In genomic region chr2:26847663-26848335, GRCh38 we compare ENCODE assay signal across 8 cellular contexts. TPM values are rescaled to one million over a fixed set of nuclear protein-coding genes. Genes with fewer than 3 reads are reported as not detected.
DNase-seq lines count a peak whose midpoint lies in the region; ATAC-seq lines count a peak whose summit lies in the region.

A gene with protein sequence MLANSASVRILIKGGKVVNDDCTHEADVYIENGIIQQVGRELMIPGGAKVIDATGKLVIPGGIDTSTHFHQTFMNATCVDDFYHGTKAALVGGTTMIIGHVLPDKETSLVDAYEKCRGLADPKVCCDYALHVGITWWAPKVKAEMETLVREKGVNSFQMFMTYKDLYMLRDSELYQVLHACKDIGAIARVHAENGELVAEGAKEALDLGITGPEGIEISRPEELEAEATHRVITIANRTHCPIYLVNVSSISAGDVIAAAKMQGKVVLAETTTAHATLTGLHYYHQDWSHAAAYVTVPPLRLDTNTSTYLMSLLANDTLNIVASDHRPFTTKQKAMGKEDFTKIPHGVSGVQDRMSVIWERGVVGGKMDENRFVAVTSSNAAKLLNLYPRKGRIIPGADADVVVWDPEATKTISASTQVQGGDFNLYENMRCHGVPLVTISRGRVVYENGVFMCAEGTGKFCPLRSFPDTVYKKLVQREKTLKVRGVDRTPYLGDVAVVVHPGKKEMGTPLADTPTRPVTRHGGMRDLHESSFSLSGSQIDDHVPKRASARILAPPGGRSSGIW (plus strand): TSS chr2:26848132. CDS start chr2:26898500, 50,368 bp downstream.

- H3K4me1 Mint-ChIP-seq in activated CD4-positive, alpha-beta memory T cell treated with anti-CD3 and anti-CD28 coated beads for 36 hours (ENCODE audit: low read depth) = peaks cover 11% of the 10 kb centered on the region

- peaks cover 51% of the 10 kb centered on the region for H3K27me3 Mint-ChIP-seq in activated CD4-positive, alpha-beta memory T cell treated with anti-CD3 and anti-CD28 coated beads for 36 hours

- DNase-seq in DMS79 treated with DMSO at 0.1 percent for 48 hours (lab: John Stamatoyannopoulos, UW) = peak; percentile 85
- DNase-seq in NCI-H146 (lab: John Stamatoyannopoulos, UW) = peak; percentile 93
- peak; percentile 12 for DNase-seq in activated CD4-positive, alpha-beta memory T cell treated with anti-CD3 and anti-CD28 coated beads for 36 hours
- peak; percentile 63 to 70 for DNase-seq in hippocampal formation (lab: John Stamatoyannopoulos, UW)

- peak within 1 kb of the TSS; percentile 29 for H3K4me3 Mint-ChIP-seq in activated CD4-positive, alpha-beta memory T cell treated with anti-CD3 and anti-CD28 coated beads for 36 hours

- H3K36me3 Mint-ChIP-seq in activated CD4-positive, alpha-beta memory T cell treated with anti-CD3 and anti-CD28 coated beads for 36 hours = no peaks in the 10 kb centered on the region

- H3K4me3 ChIP-seq in skin epidermis = peak within 1 kb of the TSS in 5 of 7 experiments; percentile 3 to 37 (median 26)

- H3K27ac ChIP-seq in skin epidermis = no peak within 1 kb of the TSS

- H3K27ac Mint-ChIP-seq in activated CD4-positive, alpha-beta memory T cell treated with anti-CD3 and anti-CD28 coated beads for 36 hours = no peak within 1 kb of the TSS

- intact Hi-C loops in activated CD4-positive, alpha-beta memory T cell treated with anti-CD3 and anti-CD28 coated beads for 36 hours (cut with micrococcal nuclease) = loop anchor here (2.0 to 10.0 kb wide), 3 partner anchors 75 to 370 kb away; partner anchors contain the start of gene CAD

- CTCF ChIA-PET in activated CD4-positive, alpha-beta memory T cell treated with anti-CD3 and anti-CD28 coated beads for 36 hours (lab: Charles Lee) = interaction anchor here (1.4 to 9.3 kb wide), 6 partner anchors 12 to 169 kb away, joined by 6 to 229 read pairs (median 25); no protein-coding TSS in a partner anchor

- POLR2A ChIA-PET in activated CD4-positive, alpha-beta memory T cell treated with anti-CD3 and anti-CD28 coated beads for 36 hours (lab: Charles Lee) = no interaction called here

- H3K9me3 Mint-ChIP-seq in activated CD4-positive, alpha-beta memory T cell treated with anti-CD3 and anti-CD28 coated beads for 36 hours = no peaks in the 10 kb centered on the region

- ATAC-seq in HG03457 (IDR thresholded peaks at IDR 0.05; ENCODE audit: unreplicated experiment) (no peak), GM21381 (IDR thresholded peaks at IDR 0.05; ENCODE audit: unreplicated experiment) (no peak), GM19455 (IDR thresholded peaks at IDR 0.05; ENCODE audit: unreplicated experiment) (no peak)

RNA-seq across cellular contexts. Expression of the gene that starts here (rescaled TPM):
- not detected for total RNA-seq in activated CD4-positive, alpha-beta memory T cell treated with anti-CD3 and anti-CD28 coated beads for 36 hours

Comparison
In these comparisons a context has a peak if more than half of its experiments do, and no peak if none do; other contexts are left out.
1. Peak in DNase-seq in activated CD4-positive, alpha-beta memory T cell treated with anti-CD3 and anti-CD28 coated beads for 36 hours; RNA of the gene not detected or under 1 TPM.
2. DNase-seq: peak in every context shown above with its lines; median percentile 93 in NCI-H146; 85 in DMS79 treated with DMSO at 0.1 percent for 48 hours; 66 in hippocampal formation; 12 in activated CD4-positive, alpha-beta memory T cell treated with anti-CD3 and anti-CD28 coated beads for 36 hours.